ENCODE assay signal across 7 cellular contexts in the genomic region with DNA sequence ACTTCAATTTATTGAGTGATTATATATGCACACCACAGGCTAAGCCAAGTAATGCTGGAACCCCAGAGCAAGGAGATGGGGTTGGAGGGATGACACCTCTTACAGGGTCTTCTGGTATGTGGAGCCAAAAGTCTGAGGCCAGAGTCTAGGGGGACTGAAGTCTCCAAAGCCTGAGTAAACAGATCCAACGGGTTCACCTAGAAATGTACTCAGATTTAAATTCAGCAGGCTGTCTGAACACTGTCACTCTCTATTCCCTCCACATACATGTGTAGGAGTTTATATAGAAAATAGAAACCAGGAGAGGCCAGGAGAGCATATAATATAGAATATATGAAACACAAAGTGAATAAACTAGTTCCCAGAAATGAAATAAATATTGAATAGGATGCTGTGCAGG.
"Had no signal": no experiment of that assay in that cellular context is flagged by ENCODE, and none has a peak within 500 bp of the region (broad histone marks: within the 10 kb centered on the region; RNA-seq: fewer than 3 reads in every experiment).

No MANE protein-coding gene starts in this region.

- H3K27ac ChIP-seq: HL-60, KMS-11 had no signal

- ATAC-seq: K562 had no signal

- FAIRE-seq: HTR-8/SVneo, K562 had no signal

- DNase-seq: IMR-90, KBM-7, KG1 had no signal

- H3K4me3 ChIP-seq: K562 had no signal

- H3K9ac ChIP-seq: KMS-11 had no signal

- H3K4me2 ChIP-seq: KMS-11 had no signal
